Comparison of ENCODE assay signal across 9 cellular contexts in the genomic region with DNA sequence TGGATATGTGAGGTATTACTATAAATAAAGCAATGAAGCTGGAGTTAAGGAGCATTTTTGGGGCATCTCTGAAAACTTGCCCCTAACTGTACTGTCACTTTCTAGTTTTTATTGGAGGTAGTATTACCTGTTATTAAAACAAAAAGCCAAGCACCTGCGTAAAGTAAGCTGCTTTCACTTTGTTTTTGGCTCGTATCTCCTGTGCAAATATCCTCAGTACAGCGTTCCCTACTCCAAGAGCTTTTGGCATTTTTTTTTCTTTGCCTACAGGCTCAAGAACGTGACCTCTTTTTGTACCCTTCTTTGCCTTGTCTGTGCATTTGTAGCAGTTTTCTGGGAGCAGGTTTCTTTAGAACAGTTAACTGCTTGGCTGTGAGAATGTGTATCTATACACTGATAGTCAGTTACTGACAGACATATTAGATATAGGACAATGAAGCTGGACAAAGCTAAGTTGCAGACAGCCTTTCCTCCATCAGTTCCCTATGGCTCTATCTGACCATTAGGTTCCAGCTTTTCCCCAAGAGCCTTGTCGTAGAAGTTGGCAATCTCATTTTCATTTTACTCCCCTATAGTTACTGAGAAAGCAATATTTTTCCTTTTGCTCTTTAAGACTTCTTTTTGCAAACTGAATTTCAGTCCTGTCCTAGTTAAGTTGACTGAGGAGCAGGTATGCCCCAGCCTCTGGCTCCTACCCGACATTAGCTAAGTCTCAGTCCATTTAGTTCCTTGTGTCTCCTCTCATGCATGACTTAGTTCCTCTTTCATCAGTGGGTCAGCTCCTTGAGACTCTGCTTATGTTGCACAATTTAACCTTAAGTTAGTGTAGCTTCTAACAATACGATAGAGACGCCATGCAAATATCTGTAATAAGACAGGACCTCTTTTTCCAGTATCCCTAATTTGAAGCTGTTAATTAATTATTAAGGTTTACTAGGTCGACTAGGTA. TPM values are rescaled to one million over a fixed set of nuclear protein-coding genes. Genes with fewer than 3 reads are reported as not detected.
DNase-seq lines count a peak whose midpoint lies in the region; ATAC-seq and TF ChIP-seq lines count a peak whose summit lies in the region.
"Had no signal": no experiment of that assay in that cellular context is flagged by ENCODE, and none has a peak within 500 bp of the region (broad histone marks: within the 10 kb centered on the region; RNA-seq: fewer than 3 reads in every experiment).

No MANE protein-coding gene starts in this region.

- H3K4me3 Mint-ChIP-seq in naive thymus-derived CD4-positive, alpha-beta T cell: no peak overlapping the region
- no peak overlapping the region for H3K4me3 Mint-ChIP-seq in CD4-positive, alpha-beta T cell
- H3K4me3 Mint-ChIP-seq in endodermal cell: no peak overlapping the region
- H3K4me3 Mint-ChIP-seq: activated naive CD4-positive, alpha-beta T cell treated with anti-CD3 and anti-CD28 coated beads for 36 hours had no signal

- H3F3A ChIP-seq in MM.1S (ENCODE audit: insufficient read depth, low read length): no peaks in the 10 kb centered on the region

- intact Hi-C loops in naive thymus-derived CD4-positive, alpha-beta T cell (cut with micrococcal nuclease): no loop called here
- intact Hi-C loops in prostate gland (cut with DNase I): no loop called here
- intact Hi-C loops in CD4-positive, alpha-beta T cell (cut with DNase I, micrococcal nuclease): no loop called here

- no peaks in the 10 kb centered on the region for H3K9me2 ChIP-seq in MM.1S (replicated peaks; ENCODE audit: insufficient read depth, low read length)

- H3K36me3 ChIP-seq in MM.1S (replicated peaks; ENCODE audit: insufficient read depth, low read length) (no peaks in the 10 kb centered on the region), prostate gland (no peaks in the 10 kb centered on the region), endodermal cell (ENCODE audit: control insufficient read depth, insufficient read depth, low read length) (peaks cover 28% of the 10 kb centered on the region)
- H3K36me3 ChIP-seq in naive thymus-derived CD4-positive, alpha-beta T cell (ENCODE audit: control insufficient read depth in 2 of 3, insufficient read depth in 3 of 3, low read length in 3 of 3): no peaks in the 10 kb centered on the region

- no peak for DNase-seq in MM.1S
- DNase-seq in naive thymus-derived CD4-positive, alpha-beta T cell: no peak
- DNase-seq in prostate gland (ENCODE audit: low spot score): no peak
- no peak for DNase-seq in CD4-positive, alpha-beta T cell
- DNase-seq in caudate nucleus (lab: John Stamatoyannopoulos, UW): no peak
- no peak for DNase-seq in endodermal cell
- DNase-seq: activated naive CD4-positive, alpha-beta T cell treated with anti-CD3 and anti-CD28 coated beads for 36 hours had no signal

- H3K4me2 ChIP-seq in MM.1S (ENCODE audit: low read depth, low read length): peak overlapping the region; percentile 32

- H3K27ac ChIP-seq in MM.1S (ENCODE audit: low read length) (no peak overlapping the region), prostate gland (no peak overlapping the region), caudate nucleus (ENCODE audit: low read depth, low read length) (no peak overlapping the region), endodermal cell (ENCODE audit: low read depth, low read length) (no peak overlapping the region)
- no peak overlapping the region for H3K27ac ChIP-seq in naive thymus-derived CD4-positive, alpha-beta T cell (ENCODE audit: low read depth, low read length)
- no peak overlapping the region for H3K27ac ChIP-seq in CD4-positive, alpha-beta T cell (ENCODE audit: low read depth, low read length)

- no peak overlapping the region for H3K27ac Mint-ChIP-seq in naive thymus-derived CD4-positive, alpha-beta T cell
- no peak overlapping the region for H3K27ac Mint-ChIP-seq in CD4-positive, alpha-beta T cell
- H3K27ac Mint-ChIP-seq in endodermal cell: no peak overlapping the region
- H3K27ac Mint-ChIP-seq: activated naive CD4-positive, alpha-beta T cell treated with anti-CD3 and anti-CD28 coated beads for 36 hours had no signal

- no peaks in the 10 kb centered on the region for H3K4me1 ChIP-seq in MM.1S (ENCODE audit: low read length)
- H3K4me1 ChIP-seq in naive thymus-derived CD4-positive, alpha-beta T cell (ENCODE audit: control insufficient read depth in 2 of 2, insufficient read depth in 2 of 2, low read length in 2 of 2): no peaks in the 10 kb centered on the region
- no peaks in the 10 kb centered on the region for H3K4me1 ChIP-seq in prostate gland (replicated peaks)
- H3K4me1 ChIP-seq in endodermal cell (ENCODE audit: control insufficient read depth, insufficient read depth, low read length): no peaks in the 10 kb centered on the region

- POLR2A ChIA-PET in naive thymus-derived CD4-positive, alpha-beta T cell (lab: Charles Lee): no interaction called here
- POLR2A ChIA-PET in CD4-positive, alpha-beta T cell (lab: Charles Lee): no interaction called here

- peaks cover 0 to 11% (median 6%) of the 10 kb centered on the region in 7 donors for H3K4me1 Mint-ChIP-seq in naive thymus-derived CD4-positive, alpha-beta T cell
- no peaks in the 10 kb centered on the region for H3K4me1 Mint-ChIP-seq in CD4-positive, alpha-beta T cell (ENCODE audit: low read depth)
- H3K4me1 Mint-ChIP-seq in endodermal cell: no peaks in the 10 kb centered on the region

- WGBS in prostate gland: 50% methylated on average over 9 of the region's 9 CpGs
- WGBS in endodermal cell (ENCODE audit: insufficient coverage in 1 of 2, insufficient read length in 1 of 2), 2 experiments: 90 to 96% methylated on average over 4 to 8 of the region's 9 CpGs

- peak overlapping the region; percentile 10; the same call in 1 of the 2 replicates for H2AFZ ChIP-seq in MM.1S (ENCODE audit: low read length)

- TF ChIP-seq CTCF in MM.1S (IDR thresholded peaks at IDR 0.05; ENCODE audit: low read length): no peak
- no peak for TF ChIP-seq CTCF in prostate gland (IDR thresholded peaks at IDR 0.05)
- no peak for TF ChIP-seq CTCF in CD4-positive, alpha-beta T cell (IDR thresholded peaks at IDR 0.05)
- TF ChIP-seq CTCF in endodermal cell (conservative IDR thresholded peaks at IDR 0.05): no peak

- ATAC-seq in GM18867 (IDR thresholded peaks at IDR 0.05; ENCODE audit: unreplicated experiment) (peak; percentile 99), HG02642 (IDR thresholded peaks at IDR 0.05; ENCODE audit: poor library complexity, unreplicated experiment) (peak; percentile 100)
- peak; percentile 71 for ATAC-seq in naive thymus-derived CD4-positive, alpha-beta T cell
- ATAC-seq in CD4-positive, alpha-beta T cell (ENCODE audit: poor library complexity): no peak

- H3K9me3 Mint-ChIP-seq in naive thymus-derived CD4-positive, alpha-beta T cell: no peaks in the 10 kb centered on the region
- H3K9me3 Mint-ChIP-seq in CD4-positive, alpha-beta T cell: no peaks in the 10 kb centered on the region
- H3K9me3 Mint-ChIP-seq in endodermal cell: peaks cover 13% of the 10 kb centered on the region
- H3K9me3 Mint-ChIP-seq: activated naive CD4-positive, alpha-beta T cell treated with anti-CD3 and anti-CD28 coated beads for 36 hours had no signal

- H3K27me3 Mint-ChIP-seq in naive thymus-derived CD4-positive, alpha-beta T cell: no peaks in the 10 kb centered on the region
- H3K27me3 Mint-ChIP-seq in CD4-positive, alpha-beta T cell: no peaks in the 10 kb centered on the region
- H3K27me3 Mint-ChIP-seq in endodermal cell (ENCODE audit: insufficient read depth): no peaks in the 10 kb centered on the region

- H3K4me3 ChIP-seq in MM.1S (ENCODE audit: low read length): peak overlapping the region; percentile 13; the same call in 1 of the 2 replicates
- H3K4me3 ChIP-seq in naive thymus-derived CD4-positive, alpha-beta T cell (ENCODE audit: low read length): no peak overlapping the region
- H3K4me3 ChIP-seq in prostate gland: no peak overlapping the region
- H3K4me3 ChIP-seq in endodermal cell (ENCODE audit: low read length): no peak overlapping the region

- H4K20me1 ChIP-seq in MM.1S (ENCODE audit: insufficient read depth, low read length): no peaks in the 10 kb centered on the region

- TF ChIP-seq POLR2A in prostate gland (IDR thresholded peaks at IDR 0.05): no peak

- peaks cover 0 to 8% (median 4%) of the 10 kb centered on the region in 5 donors for H3K36me3 Mint-ChIP-seq in naive thymus-derived CD4-positive, alpha-beta T cell
- peaks cover 14% of the 10 kb centered on the region for H3K36me3 Mint-ChIP-seq in CD4-positive, alpha-beta T cell (ENCODE audit: low read depth)
- H3K36me3 Mint-ChIP-seq in endodermal cell (ENCODE audit: low read depth): peaks cover 18% of the 10 kb centered on the region

- H3K9me3 ChIP-seq in MM.1S (replicated peaks; ENCODE audit: insufficient read depth, low read length): no peaks in the 10 kb centered on the region
- no peaks in the 10 kb centered on the region for H3K9me3 ChIP-seq in naive thymus-derived CD4-positive, alpha-beta T cell (ENCODE audit: control insufficient read depth in 2 of 3, low read length in 3 of 3)
- H3K9me3 ChIP-seq in prostate gland: no peaks in the 10 kb centered on the region
- no peaks in the 10 kb centered on the region for H3K9me3 ChIP-seq in CD4-positive, alpha-beta T cell (ENCODE audit: control insufficient read depth, low read length)
- H3K9me3 ChIP-seq in endodermal cell (ENCODE audit: control insufficient read depth, low read length): no peaks in the 10 kb centered on the region

- H3K9ac ChIP-seq in MM.1S (ENCODE audit: low read length): no peak overlapping the region
- no peak overlapping the region for H3K9ac ChIP-seq in endodermal cell (ENCODE audit: extremely low read depth, low read length, poor library complexity, severe bottlenecking)

- CTCF ChIA-PET in naive thymus-derived CD4-positive, alpha-beta T cell (lab: Charles Lee): interaction anchor here (0.6 kb wide), 1 partner anchor 188 kb away, joined by 3 read pairs; no protein-coding TSS in a partner anchor
- CTCF ChIA-PET in CD4-positive, alpha-beta T cell (lab: Charles Lee): interaction anchor here (0.6 kb wide), 1 partner anchor 80 kb away, joined by 3 read pairs; no protein-coding TSS in a partner anchor

- no peaks in the 10 kb centered on the region for H3K27me3 ChIP-seq in MM.1S (replicated peaks; ENCODE audit: insufficient read depth, low read length)
- H3K27me3 ChIP-seq in naive thymus-derived CD4-positive, alpha-beta T cell (ENCODE audit: control insufficient read depth in 2 of 2, insufficient read depth in 2 of 2, low read length in 2 of 2): no peaks in the 10 kb centered on the region
- H3K27me3 ChIP-seq in prostate gland (replicated peaks; ENCODE audit: insufficient read depth): no peaks in the 10 kb centered on the region
- H3K27me3 ChIP-seq in CD4-positive, alpha-beta T cell (ENCODE audit: control insufficient read depth, insufficient read depth, low read length): no peaks in the 10 kb centered on the region
- H3K27me3 ChIP-seq in endodermal cell (ENCODE audit: control insufficient read depth, insufficient read depth, low read length, poor library complexity, severe bottlenecking): no peaks in the 10 kb centered on the region

- no peaks in the 10 kb centered on the region for H3K79me2 ChIP-seq in MM.1S (ENCODE audit: low read length)

RNA-seq across cellular contexts. Expression of gene PHF6, which starts 15.3 kb away (rescaled TPM):
- 10 to 100 TPM; 11.0 to 34.5 (median 22.3) TPM for total RNA-seq in naive thymus-derived CD4-positive, alpha-beta T cell
- 10 to 100 TPM; 21.3 to 29.5 TPM for polyA plus RNA-seq in naive thymus-derived CD4-positive, alpha-beta T cell
- total RNA-seq in prostate gland: 10 to 100 TPM; 19.8 to 22.3 TPM
- 1 to 10 TPM; 7.5 to 7.9 TPM for total RNA-seq in CD4-positive, alpha-beta T cell
- total RNA-seq in endodermal cell: 10 to 100 TPM; 41.5 to 50.1 TPM
- polyA plus RNA-seq in endodermal cell (2013, experiment 1 of 2): 85.0 TPM
- polyA plus RNA-seq in endodermal cell (2013, experiment 2 of 2): 80.7 TPM
